Comparison of ENCODE assay signal across 8 cellular contexts in the genomic region with DNA sequence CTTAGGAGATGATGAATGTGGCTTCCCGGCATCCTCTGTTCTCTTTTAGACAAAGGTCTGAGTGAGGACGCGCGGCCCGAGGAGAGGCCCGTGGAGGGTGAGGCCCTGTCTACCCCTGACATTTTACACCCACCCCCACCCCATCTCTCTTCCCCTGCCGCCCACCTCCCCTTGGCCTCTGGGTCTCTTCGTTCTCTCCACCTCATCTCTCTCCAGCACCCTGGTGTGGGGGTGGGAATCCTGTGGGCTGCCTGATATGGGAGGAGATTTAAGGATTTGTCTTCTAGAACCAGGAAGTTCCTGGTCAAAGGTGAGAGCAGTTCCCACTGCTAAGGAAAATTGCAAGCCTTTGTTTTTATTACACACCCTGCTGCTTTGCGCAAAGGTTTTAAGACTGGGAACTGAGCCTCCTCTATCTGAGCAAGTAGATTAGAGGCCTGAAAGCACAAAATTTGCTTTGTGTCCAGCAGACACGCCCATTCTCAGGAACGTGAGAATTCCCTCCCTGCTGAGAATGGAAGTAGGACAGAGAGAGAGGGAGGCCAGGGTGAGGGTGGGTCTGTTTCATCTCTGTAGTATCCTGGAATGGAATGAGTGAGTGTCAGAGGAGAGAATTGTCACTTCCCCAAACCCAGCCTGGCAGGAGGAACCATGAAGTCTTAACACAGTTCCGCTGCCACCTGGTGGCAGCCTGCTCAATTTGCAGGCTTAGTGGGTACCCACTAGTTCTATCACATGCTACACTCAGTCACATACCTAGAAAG.
A peak's percentile ranks its signal among the peaks of the same experiment; 100 is the strongest.
DNase-seq lines count a peak whose midpoint lies in the region; ATAC-seq and TF ChIP-seq lines count a peak whose summit lies in the region.

No MANE protein-coding gene starts in this region.

- peak; percentile 61 for DNase-seq in activated CD4-positive, alpha-beta T cell treated with anti-CD3 and anti-CD28 coated beads for 48 hours
- no peak for DNase-seq in activated CD4-positive, alpha-beta T cell treated with anti-CD3 and anti-CD28 coated beads, Interleukin-2, amount 50 U/mL, for 1 hour
- peak; percentile 89 for DNase-seq in NB4 (ENCODE audit: low read depth)
- peak; percentile 66 for DNase-seq in activated CD8-positive, alpha-beta memory T cell treated with anti-CD3 and anti-CD28 coated beads, Interleukin-2, amount 50 U/mL, for 48 hours
- DNase-seq in hepatocyte (ENCODE audit: low spot score), result peak; percentile 73
- DNase-seq in stimulated activated effector memory CD8-positive, alpha-beta T cell treated with anti-CD3 and anti-CD28 coated beads, Interleukin-12 subunit alpha, Interleukin-12 subunit beta, amount 100 ng/mL, for 72 hours (ENCODE audit: low spot score in 2 of 2), result no peak
- no peak for DNase-seq in stimulated activated naive CD4-positive, alpha-beta T cell treated with Interleukin-2 at 50 U/mL for 16 hours (lab: John Stamatoyannopoulos, UW)

- H3K9me3 ChIP-seq in hepatocyte (ENCODE audit: low read depth), result no peaks in the 10 kb centered on the region

- peak; percentile 95 for TF ChIP-seq CTCF in NB4 (IDR thresholded peaks at IDR 0.05; ENCODE audit: low read depth, low read length)
- TF ChIP-seq CTCF in hepatocyte (IDR thresholded peaks at IDR 0.05; ENCODE audit: poor library complexity), result peak; percentile 54

- no peak overlapping the region for H3K4me3 ChIP-seq in NB4 (ENCODE audit: low read depth, low read length)
- no peak overlapping the region for H3K4me3 ChIP-seq in hepatocyte

- H3K4me1 ChIP-seq in hepatocyte (ENCODE audit: insufficient read depth), result no peaks in the 10 kb centered on the region

- peak overlapping the region; percentile 84 for H3K27ac ChIP-seq in hepatocyte

- TF ChIP-seq POLR2A in NB4 (IDR thresholded peaks at IDR 0.05; ENCODE audit: extremely low read depth, insufficient read length), result no peak

- no peak overlapping the region for H2AFZ ChIP-seq in hepatocyte

- peak; percentile 19 for ATAC-seq in stimulated activated effector memory CD8-positive, alpha-beta T cell treated with anti-CD3 and anti-CD28 coated beads, Interleukin-12 subunit alpha, Interleukin-12 subunit beta, amount 100 ng/mL, for 72 hours
- no peak for ATAC-seq in GM18858 (IDR thresholded peaks at IDR 0.05; ENCODE audit: unreplicated experiment)

- H3K79me2 ChIP-seq in hepatocyte, result no peaks in the 10 kb centered on the region

- no peaks in the 10 kb centered on the region for H4K20me1 ChIP-seq in hepatocyte (ENCODE audit: insufficient read depth, poor library complexity, severe bottlenecking)

- no peaks in the 10 kb centered on the region for H3K36me3 ChIP-seq in hepatocyte (replicated peaks; ENCODE audit: insufficient read depth, low read depth)

- 60% methylated on average over 10 of the region's 12 CpGs for WGBS in hepatocyte (ENCODE audit: low lambda C conversion rate, missing lambda C conversion rate)

- no peak overlapping the region for H3K4me2 ChIP-seq in hepatocyte

- H3K4me1 Mint-ChIP-seq in stimulated activated effector memory CD8-positive, alpha-beta T cell treated with anti-CD3 and anti-CD28 coated beads, Interleukin-12 subunit alpha, Interleukin-12 subunit beta, amount 100 ng/mL, for 72 hours, result no peaks in the 10 kb centered on the region

- no peaks in the 10 kb centered on the region for H3K27me3 ChIP-seq in hepatocyte

- H3K9me2 ChIP-seq in hepatocyte (replicated peaks; ENCODE audit: insufficient read depth), result no peaks in the 10 kb centered on the region

- no peaks in the 10 kb centered on the region for H3K36me3 Mint-ChIP-seq in stimulated activated effector memory CD8-positive, alpha-beta T cell treated with anti-CD3 and anti-CD28 coated beads, Interleukin-12 subunit alpha, Interleukin-12 subunit beta, amount 100 ng/mL, for 72 hours

- H3K9me3 Mint-ChIP-seq in stimulated activated effector memory CD8-positive, alpha-beta T cell treated with anti-CD3 and anti-CD28 coated beads, Interleukin-12 subunit alpha, Interleukin-12 subunit beta, amount 100 ng/mL, for 72 hours, result no peaks in the 10 kb centered on the region

- no peak overlapping the region for H3K4me3 Mint-ChIP-seq in stimulated activated effector memory CD8-positive, alpha-beta T cell treated with anti-CD3 and anti-CD28 coated beads, Interleukin-12 subunit alpha, Interleukin-12 subunit beta, amount 100 ng/mL, for 72 hours

- H3K27ac Mint-ChIP-seq in stimulated activated effector memory CD8-positive, alpha-beta T cell treated with anti-CD3 and anti-CD28 coated beads, Interleukin-12 subunit alpha, Interleukin-12 subunit beta, amount 100 ng/mL, for 72 hours, result no peak overlapping the region

Comparison
In these comparisons a context has a peak if more than half of its experiments do, and no peak if none do; other contexts are left out.
1. DNase-seq: peak in activated CD4-positive, alpha-beta T cell treated with anti-CD3 and anti-CD28 coated beads for 48 hours (single experiment), NB4 (single experiment), activated CD8-positive, alpha-beta memory T cell treated with anti-CD3 and anti-CD28 coated beads, Interleukin-2, amount 50 U/mL, for 48 hours (single experiment) and hepatocyte (single experiment); none in activated CD4-positive, alpha-beta T cell treated with anti-CD3 and anti-CD28 coated beads, Interleukin-2, amount 50 U/mL, for 1 hour (single experiment), stimulated activated effector memory CD8-positive, alpha-beta T cell treated with anti-CD3 and anti-CD28 coated beads, Interleukin-12 subunit alpha, Interleukin-12 subunit beta, amount 100 ng/mL, for 72 hours (0 of 2) and stimulated activated naive CD4-positive, alpha-beta T cell treated with Interleukin-2 at 50 U/mL for 16 hours (single experiment).